ENCODE assay signal across 12 cellular contexts in genomic region chr15:52255008-52255407, GRCh38. TPM values are rescaled to one million over a fixed set of nuclear protein-coding genes. Genes with fewer than 3 reads are reported as not detected.
DNase-seq lines count a peak whose midpoint lies in the region; ATAC-seq, FAIRE-seq and TF ChIP-seq lines count a peak whose summit lies in the region.
"Had no signal": no experiment of that assay in that cellular context is flagged by ENCODE, and none has a peak within 500 bp of the region (broad histone marks: within the 10 kb centered on the region; RNA-seq: fewer than 3 reads in every experiment).

No MANE protein-coding gene starts in this region.

- SMC1A ChIA-PET in GM12878 (lab: Charles Lee; ENCODE audit: uncharacterized antibody, unreplicated experiment), result interaction anchor here (0.6 to 10.7 kb wide), 17 partner anchors 11 to 524 kb away, joined by 3 to 143 read pairs (median 6); no protein-coding TSS in a partner anchor

- H3K4me3 ChIP-seq in GM12878, result no peak overlapping the region

- H4K20me1 ChIP-seq in GM12878 (ENCODE audit: control insufficient read depth, insufficient read depth), result no peaks in the 10 kb centered on the region

- no peak overlapping the region for H3K9ac ChIP-seq in GM12878 (ENCODE audit: control insufficient read depth, insufficient read depth, low read length)

- TF ChIP-seq POLR2A in GM12878 (IDR thresholded peaks at IDR 0.05; ENCODE audit: low read depth, low read length), result no peak

- no peaks in the 10 kb centered on the region for H3K27me3 ChIP-seq in GM12878 (replicated peaks in 1 of 2; ENCODE audit: control insufficient read depth in 2 of 2, insufficient read depth in 2 of 2, low read length in 1 of 2)

- CTCF ChIA-PET in GM12878 (lab: Yijun Ruan, JAX), result interaction anchor here (0.6 to 10.5 kb wide), 13 partner anchors 9 to 483 kb away, joined by 3 to 191 read pairs (median 7); partner anchors contain the start of gene ARPP19
- CTCF ChIA-PET in HEK293T (lab: Yijun Ruan, JAX), result no interaction called here

- no peak for TF ChIP-seq CTCF in GM12878 (IDR thresholded peaks at IDR 0.05 in 2 of 3, conservative IDR thresholded peaks at IDR 0.05 in 1 of 3; ENCODE audit: control insufficient read depth in 2 of 3, extremely low read depth in 1 of 3, insufficient read depth in 1 of 3, low read depth in 3 of 3, low read length in 3 of 3)

- no peak for TF ChIP-seq EP300 in GM12878 (IDR thresholded peaks at IDR 0.05; ENCODE audit: borderline replicate concordance in 1 of 2, control insufficient read depth in 1 of 2, low read depth in 2 of 2, low read length in 2 of 2)

- WGBS in GM12878 (ENCODE audit: insufficient coverage, insufficient replicate concordance, low lambda C conversion rate, missing lambda C conversion rate), result 0% methylated on average over 1 of the region's 1 CpG

- peak; percentile 26 for DNase-seq in Caki2 (ENCODE audit: low read depth)
- DNase-seq in HT1080 (ENCODE audit: low read depth), result peak; percentile 72
- DNase-seq in GM12878 (ENCODE audit: low read depth, low spot score), result no peak
- peak; percentile 57 for DNase-seq in iris pigment epithelial cell (ENCODE audit: low read depth)
- DNase-seq in glomerular visceral epithelial cell (ENCODE audit: extremely low spot score), result no peak
- DNase-seq in HEK293T (ENCODE audit: extremely low spot score), result no peak
- no peak for DNase-seq in HUDEP-2 (lab: John Stamatoyannopoulos, UW; ENCODE audit: unreplicated experiment in 76 of 76)
- DNase-seq: GF-D8, head of caudate nucleus, nucleus accumbens, T-helper 2 cell had no signal

- no peak overlapping the region for H3K27ac ChIP-seq in GM12878 (ENCODE audit: control insufficient read depth, insufficient read depth)

- intact Hi-C loops in GM12878 (cut with micrococcal nuclease; ENCODE audit: unreplicated experiment), result loop anchor here (5.0 kb wide), 2 partner anchors 212 to 312 kb away; partner anchors contain the start of gene ARPP19

- POLR2A ChIA-PET in GM12878 (lab: Charles Lee) (no interaction called here), HEK293T (lab: Yijun Ruan, JAX) (no interaction called here)

- FAIRE-seq in GM12878 (lab: Jason Lieb, UNC), result peak; percentile 56

- in situ Hi-C loops in Caki2 (cut with HindIII; ENCODE audit: low pct_unique_long_range_greater_than_20kb, low sequenced_read_pairs) (no loop called here), GM12878 (cut with MboI) (no loop called here)

- no peaks in the 10 kb centered on the region for H3K9me3 ChIP-seq in GM12878 (replicated peaks; ENCODE audit: control insufficient read depth, insufficient read depth, low read length)

- no peak for TF ChIP-seq RAD21 in GM12878 (IDR thresholded peaks at IDR 0.05; ENCODE audit: insufficient read depth, low read depth, low read length)

- no peaks in the 10 kb centered on the region for H3K36me3 ChIP-seq in GM12878 (ENCODE audit: control insufficient read depth in 2 of 2, insufficient read depth in 2 of 2, low read length in 1 of 2)

- no peak overlapping the region for H3K4me2 ChIP-seq in GM12878 (ENCODE audit: control insufficient read depth, insufficient read depth)

- peaks cover 9% of the 10 kb centered on the region; the same call in 1 of the 2 replicates for H3K4me1 ChIP-seq in GM12878 (ENCODE audit: control insufficient read depth, insufficient read depth, low read length)

- no peak overlapping the region for H2AFZ ChIP-seq in GM12878 (ENCODE audit: control insufficient read depth, low read depth, low read length)

- BruUV-seq in GM12878 (replicated peaks; lab: Mats Ljungman, UMichigan), result no TSS peak

- ATAC-seq in GM12878 (peak; percentile 66), HG02970 (IDR thresholded peaks at IDR 0.05; ENCODE audit: low FRiP score, unreplicated experiment) (no peak)

- RAD21 ChIA-PET in GM12878 (lab: Charles Lee; ENCODE audit: unreplicated experiment), result interaction anchor here (0.7 to 11.0 kb wide), 12 partner anchors 22 to 478 kb away, joined by 3 to 121 read pairs (median 4); no protein-coding TSS in a partner anchor

- H3K79me2 ChIP-seq in GM12878 (ENCODE audit: control insufficient read depth, insufficient read depth, low read length), result no peaks in the 10 kb centered on the region

TF ChIP-seq in GM12878, 131 proteins besides CTCF, POLR2A, EP300 and RAD21:
- TF ChIP-seq FOS (IDR thresholded peaks at IDR 0.05; ENCODE audit: borderline replicate concordance, extremely low read depth, insufficient read length), result no peak
- TF ChIP-seq BCL3 (IDR thresholded peaks at IDR 0.05; ENCODE audit: borderline replicate concordance, insufficient read depth, low read depth, low read length, poor library complexity, severe bottlenecking), result peak; percentile 39

TF ChIP-seq in HEK293T, 16 proteins besides CTCF, POLR2A, EP300 and RAD21:
- TF ChIP-seq CTBP1 (IDR thresholded peaks at IDR 0.05; ENCODE audit: borderline replicate concordance) (no peak), NFRKB (IDR thresholded peaks at IDR 0.05) (no peak), FOXA1 (IDR thresholded peaks at IDR 0.05) (no peak), SP1 (IDR thresholded peaks at IDR 0.05) (no peak), FOXM1 (IDR thresholded peaks at IDR 0.05; ENCODE audit: borderline replicate concordance) (no peak), HDGF (IDR thresholded peaks at IDR 0.05; ENCODE audit: borderline replicate concordance) (no peak), ARNT (IDR thresholded peaks at IDR 0.05) (no peak), SUZ12 (IDR thresholded peaks at IDR 0.05) (no peak), TARDBP (IDR thresholded peaks at IDR 0.05) (no peak), L3MBTL2 (conservative IDR thresholded peaks at IDR 0.05) (no peak), ZNF384 (IDR thresholded peaks at IDR 0.05) (no peak), BHLHE40 (IDR thresholded peaks at IDR 0.05; ENCODE audit: borderline replicate concordance) (no peak), PKNOX1 (IDR thresholded peaks at IDR 0.05) (no peak), FOXK2 (IDR thresholded peaks at IDR 0.05) (no peak), ELF4 (IDR thresholded peaks at IDR 0.05) (no peak)

RNA-seq across cellular contexts. Expression of gene MYO5C, which starts 40.6 kb away (rescaled TPM):
- total RNA-seq in Caki2 (2014; rRNA removed; shearing (Covaris generic); ENCODE audit: low replicate concordance), result 0.72 and 1.6 TPM in 2 replicates
- 0.07 TPM in 1 of 2 replicates, not detected in the other for total RNA-seq in HT1080 (2014; rRNA removed; shearing (Covaris generic))
- polyA plus RNA-seq in HT1080 (2015; cell fraction: cytosol; rRNA removed), result 1.0 and 1.1 TPM in 2 replicates
- 0.93 and 1.1 TPM in 2 replicates for polyA plus RNA-seq in HT1080 (2015; cell fraction: nucleus; rRNA removed)
- total RNA-seq in GM12878 (2013; cell fraction: nucleolus; rRNA removed), result 0.59 and 0.92 TPM in 2 replicates
- total RNA-seq in GM12878 (2014; rRNA removed), result 0.76 and 0.79 TPM in 2 replicates
- 0.69 and 0.72 TPM in 2 replicates for total RNA-seq in GM12878 (2014; rRNA removed; fragmentation: Illumina TruSeq; extraction: Trizol)
- total RNA-seq in GM12878 (2021), result 0.97 and 1.0 TPM in 2 replicates
- 0.29 TPM for polyA plus RNA-seq in GM12878 (2011; ENCODE audit: low read depth)
- 1.3 TPM in 2 replicates for polyA plus RNA-seq in GM12878 (2011; rRNA removed)
- 0.74 and 0.79 TPM in 2 replicates for polyA plus RNA-seq in GM12878 (2011; cell fraction: cytosol; rRNA removed)
- 0.75 and 0.80 TPM in 2 replicates for polyA plus RNA-seq in GM12878 (2011; cell fraction: nucleus; rRNA removed)
- polyA plus RNA-seq in GM12878 (2012), result 0.52 and 0.62 TPM in 2 replicates
- 0.98 and 2.4 TPM in 2 replicates for polyA plus RNA-seq in GM12878 (2014; fragmentation: Illumina TruSeq; extraction: Trizol)
- polyA plus RNA-seq in GM12878 (2014; fragmentation: Nextera tagmentation; extraction: Ambion mirVana), result under 1 TPM; 0.40 to 0.42 TPM
- polyA plus RNA-seq in GM12878 (2014; rRNA removed), result 0.76 and 1.1 TPM in 2 replicates
- polyA plus RNA-seq in GM12878 (2016; fragmentation: Nextera tagmentation; extraction: Ambion mirVana), result under 1 TPM; 0.29 to 0.75 TPM
- polyA minus RNA-seq in GM12878 (2011; rRNA and poly(A)+ RNA removed), result 2.2 and 2.4 TPM in 2 replicates
- polyA minus RNA-seq in GM12878 (2011; cell fraction: cytosol; rRNA and poly(A)+ RNA removed), result 0.67 and 0.94 TPM in 2 replicates
- 1.1 and 2.2 TPM in 2 replicates for polyA minus RNA-seq in GM12878 (2011; cell fraction: nucleus; rRNA and poly(A)+ RNA removed)

Comparison
In these comparisons a context has a peak if more than half of its experiments do, and no peak if none do; other contexts are left out.
1. DNase-seq: peak in Caki2 (single experiment), HT1080 (single experiment) and iris pigment epithelial cell (single experiment); none in GM12878 (single experiment), glomerular visceral epithelial cell (single experiment), HEK293T (single experiment) and HUDEP-2 (0 of 76).